Comparison of ENCODE assay signal across 1 cellular context in genomic region chr21:41865002-41865777, GRCh38.
TF ChIP-seq lines count a peak whose summit lies in the region.

No MANE protein-coding gene starts in this region.

TF ChIP-seq in GM12878, 131 proteins besides CTCF, POLR2A, EP300 and RAD21 (continued from another document):
- TF ChIP-seq TCF12 (IDR thresholded peaks at IDR 0.05; ENCODE audit: low read depth, low read length): 0 out of 2 replicates have a peak, but pooled peaks have one; percentile 50
- no peak for TF ChIP-seq ZSCAN29 (IDR thresholded peaks at IDR 0.05)
- TF ChIP-seq RFX5 (IDR thresholded peaks at IDR 0.05; ENCODE audit: low read depth, low read length): no peak
- no peak for TF ChIP-seq USF1 (IDR thresholded peaks at IDR 0.05; ENCODE audit: borderline replicate concordance, extremely low read length, insufficient read depth, low read depth, low read length)
- TF ChIP-seq ZNF24 (IDR thresholded peaks at IDR 0.05): no peak
- TF ChIP-seq EGR1 (IDR thresholded peaks at IDR 0.05; ENCODE audit: borderline replicate concordance in 1 of 2, low read depth in 2 of 2, low read length in 2 of 2): no peak
- TF ChIP-seq RCOR1 (conservative IDR thresholded peaks at IDR 0.05; ENCODE audit: low read depth, low read length): no peak
- TF ChIP-seq YY1 (IDR thresholded peaks at IDR 0.05; ENCODE audit: low read depth, low read length): no peak
- TF ChIP-seq TAF1 (IDR thresholded peaks at IDR 0.05; ENCODE audit: borderline replicate concordance, low read depth, low read length): no peak
- peak; percentile 24 for TF ChIP-seq MEF2B (IDR thresholded peaks at IDR 0.05; ENCODE audit: partially characterized antibody, poor library complexity, severe bottlenecking)
- peak; percentile 77 to 86 for TF ChIP-seq BHLHE40 (IDR thresholded peaks at IDR 0.05; ENCODE audit: borderline replicate concordance in 1 of 2, low read depth in 2 of 2, low read length in 1 of 2)
- no peak for TF ChIP-seq EZH2 (IDR thresholded peaks at IDR 0.05; ENCODE audit: borderline replicate concordance, control insufficient read depth, low read depth, low read length)
- no peak for TF ChIP-seq CHD1 (IDR thresholded peaks at IDR 0.05; ENCODE audit: low read depth, low read length)
- TF ChIP-seq POLR2AphosphoS2 (IDR thresholded peaks at IDR 0.05; ENCODE audit: low read depth, low read length): no peak
- TF ChIP-seq CBX3 (IDR thresholded peaks at IDR 0.05; ENCODE audit: borderline replicate concordance, low read depth): no peak
- TF ChIP-seq NR2C2 (IDR thresholded peaks at IDR 0.05; ENCODE audit: borderline replicate concordance, control insufficient read depth, insufficient read length, low read depth): no peak
- no peak for TF ChIP-seq KLF5 (IDR thresholded peaks at IDR 0.05; ENCODE audit: partially characterized antibody)
- no peak for TF ChIP-seq NKRF (conservative IDR thresholded peaks at IDR 0.05)
- TF ChIP-seq EED (IDR thresholded peaks at IDR 0.05; ENCODE audit: low read depth): peak; percentile 90
- no peak for TF ChIP-seq IRF5 (IDR thresholded peaks at IDR 0.05; ENCODE audit: borderline replicate concordance)
- no peak for TF ChIP-seq HDAC6 (IDR thresholded peaks at IDR 0.05; ENCODE audit: unreplicated experiment)
- peak; percentile 13; the same call in 1 of the 2 replicates for TF ChIP-seq TARDBP (IDR thresholded peaks at IDR 0.05; ENCODE audit: borderline replicate concordance)
- TF ChIP-seq PRDM15 (CRISPR knock-in tag; IDR thresholded peaks at IDR 0.05): no peak
- no peak; the same call in 2 of the 3 replicates for TF ChIP-seq POU2F2 (IDR thresholded peaks at IDR 0.05; ENCODE audit: borderline replicate concordance, low read depth, low read length)
- no peak for TF ChIP-seq TCF3 (IDR thresholded peaks at IDR 0.05; ENCODE audit: borderline replicate concordance, insufficient read depth, low read depth, low read length)
- TF ChIP-seq PAX8 (IDR thresholded peaks at IDR 0.05): no peak
- TF ChIP-seq CHD2 (IDR thresholded peaks at IDR 0.05; ENCODE audit: borderline replicate concordance, low read depth, low read length): peak; percentile 73; the same call in 1 of the 2 replicates
- TF ChIP-seq BRCA1 (IDR thresholded peaks at IDR 0.05; ENCODE audit: low read depth, low read length): no peak
- no peak for TF ChIP-seq CHD4 (IDR thresholded peaks at IDR 0.05)
- no peak for TF ChIP-seq MYB (IDR thresholded peaks at IDR 0.05; ENCODE audit: borderline replicate concordance, low read depth, low read length)
- peak; percentile 85 for TF ChIP-seq NFIC (IDR thresholded peaks at IDR 0.05; ENCODE audit: low read depth, low read length)
- no peak for TF ChIP-seq FOXK2 (IDR thresholded peaks at IDR 0.05)
- TF ChIP-seq CREB1 (IDR thresholded peaks at IDR 0.05; ENCODE audit: low read depth): 0 out of 2 replicates have a peak, but pooled peaks have one; percentile 5
- TF ChIP-seq SRF (IDR thresholded peaks at IDR 0.05; ENCODE audit: low read depth in 2 of 2, low read length in 2 of 2): no peak
- TF ChIP-seq IRF3 (IDR thresholded peaks at IDR 0.05): 0 out of 2 replicates have a peak, but pooled peaks have one; percentile 34
- TF ChIP-seq USF2 (IDR thresholded peaks at IDR 0.05; ENCODE audit: borderline replicate concordance, low read depth, low read length): no peak; the same call in 1 of the 2 replicates
- peak; percentile 70 for TF ChIP-seq CREM (IDR thresholded peaks at IDR 0.05; ENCODE audit: low read depth)
- peak; percentile 47; the same call in 1 of the 2 replicates for TF ChIP-seq BCL11A (IDR thresholded peaks at IDR 0.05; ENCODE audit: low read depth, low read length)
- TF ChIP-seq ZBED1 (IDR thresholded peaks at IDR 0.05; ENCODE audit: borderline replicate concordance): 0 out of 2 replicates have a peak, but pooled peaks have one; percentile 77
- TF ChIP-seq SUPT20H (IDR thresholded peaks at IDR 0.05; ENCODE audit: borderline replicate concordance, control insufficient read depth, low read depth, low read length): no peak
- TF ChIP-seq PML (IDR thresholded peaks at IDR 0.05; ENCODE audit: low read length): no peak; the same call in 1 of the 2 replicates
- TF ChIP-seq FOXM1 (IDR thresholded peaks at IDR 0.05; ENCODE audit: low read depth, low read length): peak; percentile 66; the same call in 1 of the 2 replicates
- TF ChIP-seq SMC3 (IDR thresholded peaks at IDR 0.05; ENCODE audit: borderline replicate concordance, low read length): no peak
- no peak for TF ChIP-seq STAT1 (conservative IDR thresholded peaks at IDR 0.05)
- peak; percentile 26; the same call in 1 of the 2 replicates for TF ChIP-seq MAX (IDR thresholded peaks at IDR 0.05; ENCODE audit: low read depth, low read length)
- no peak for TF ChIP-seq ZBTB33 (IDR thresholded peaks at IDR 0.05)
- TF ChIP-seq ESRRA (IDR thresholded peaks at IDR 0.05; ENCODE audit: low read length): no peak
- TF ChIP-seq MYC (IDR thresholded peaks at IDR 0.05; ENCODE audit: insufficient read depth, insufficient read length, insufficient replicate concordance, low read length, severe bottlenecking): no peak
- TF ChIP-seq MTA3 (IDR thresholded peaks at IDR 0.05; ENCODE audit: borderline replicate concordance, low read length): peak; percentile 89; the same call in 1 of the 2 replicates
- no peak for TF ChIP-seq SMAD1 (IDR thresholded peaks at IDR 0.05; ENCODE audit: low read depth, partially characterized antibody)
- TF ChIP-seq SMAD5 (IDR thresholded peaks at IDR 0.05; ENCODE audit: low read depth): no peak
- no peak for TF ChIP-seq BCLAF1 (IDR thresholded peaks at IDR 0.05)
